Comparison of ENCODE assay signal across 7 cellular contexts in genomic region chr14:47917344-47917954, GRCh38.
A peak's percentile ranks its signal among the peaks of the same experiment; 100 is the strongest.
DNase-seq lines count a peak whose midpoint lies in the region; ATAC-seq and TF ChIP-seq lines count a peak whose summit lies in the region.

No MANE protein-coding gene starts in this region.

- H3F3A ChIP-seq in Loucy (ENCODE audit: low read depth): no peaks in the 10 kb centered on the region

- in situ Hi-C loops in astrocyte of the cerebellum (cut with HindIII; ENCODE audit: low sequenced_read_pairs): no loop called here

- no peaks in the 10 kb centered on the region for H3K9me3 ChIP-seq in Loucy (ENCODE audit: insufficient read depth, low read depth, low read length)

- TF ChIP-seq CTCF in GM12865 (IDR thresholded peaks at IDR 0.05; ENCODE audit: insufficient read depth, low read depth, low read length, missing control alignments) (peak; percentile 23), Loucy (conservative IDR thresholded peaks at IDR 0.05; ENCODE audit: low read length) (peak; percentile 71), astrocyte of the cerebellum (IDR thresholded peaks at IDR 0.05; ENCODE audit: low read depth, low read length, missing control alignments) (peak; percentile 52)

- H3K27me3 ChIP-seq in Loucy (ENCODE audit: insufficient read depth, low read length, poor library complexity, severe bottlenecking): no peaks in the 10 kb centered on the region

- no peak overlapping the region for H3K4me3 ChIP-seq in GM12865 (ENCODE audit: low read depth, low read length)
- no peak overlapping the region for H3K4me3 ChIP-seq in Loucy (ENCODE audit: low read length, poor library complexity, severe bottlenecking)
- H3K4me3 ChIP-seq in astrocyte of the cerebellum (ENCODE audit: low read depth, low read length): no peak overlapping the region

- no peaks in the 10 kb centered on the region for H3K36me3 ChIP-seq in Loucy (ENCODE audit: insufficient read depth, low read length)

- no peak overlapping the region for H2AFZ ChIP-seq in Loucy (ENCODE audit: low read length)

- H3K9me2 ChIP-seq in Loucy (replicated peaks; ENCODE audit: low read depth, low read length): no peaks in the 10 kb centered on the region

- no peak overlapping the region for H3K4me2 ChIP-seq in Loucy (ENCODE audit: low read depth, low read length, poor library complexity, severe bottlenecking)

- DNase-seq in GM12865 (ENCODE audit: low read depth) (peak; percentile 6), astrocyte of the cerebellum (ENCODE audit: low read depth) (peak; percentile 1), medulla oblongata (ENCODE audit: extremely low spot score) (peak; percentile 63), HPDE6-E6E7 (ENCODE audit: extremely low spot score) (no peak), NCI-H187 treated with DMSO at 0.1 percent for 48 hours (lab: John Stamatoyannopoulos, UW) (no peak)

- H4K20me1 ChIP-seq in Loucy (ENCODE audit: insufficient read depth, low read length, poor library complexity, severe bottlenecking): no peaks in the 10 kb centered on the region

- ATAC-seq in GM18519 (IDR thresholded peaks at IDR 0.05; ENCODE audit: low FRiP score, unreplicated experiment): no peak

- H3K4me1 ChIP-seq in Loucy (ENCODE audit: insufficient read depth, low read length, poor library complexity, severe bottlenecking): no peaks in the 10 kb centered on the region

- H3K9ac ChIP-seq in Loucy (ENCODE audit: low read depth, low read length, poor library complexity, severe bottlenecking): no peak overlapping the region

- H3K79me2 ChIP-seq in Loucy (ENCODE audit: insufficient read depth, low read length): no peaks in the 10 kb centered on the region

Comparison
In these comparisons a context has a peak if more than half of its experiments do, and no peak if none do; other contexts are left out.
1. DNase-seq: peak in GM12865 (single experiment), astrocyte of the cerebellum (single experiment) and medulla oblongata (single experiment); none in HPDE6-E6E7 (single experiment) and NCI-H187 treated with DMSO at 0.1 percent for 48 hours (single experiment).
2. Peak in every context shown above with its lines, with median percentiles within 50 percentile points of each other: CTCF ChIP-seq.